Comparison of ENCODE assay signal across 13 cellular contexts in genomic region chr3:4351872-4352271, GRCh38. TPM values are rescaled to one million over a fixed set of nuclear protein-coding genes. Genes with fewer than 3 reads are reported as not detected.
DNase-seq lines count a peak whose midpoint lies in the region; ATAC-seq, FAIRE-seq and TF ChIP-seq lines count a peak whose summit lies in the region.
"Had no signal": no experiment of that assay in that cellular context is flagged by ENCODE, and none has a peak within 500 bp of the region (broad histone marks: within the 10 kb centered on the region; RNA-seq: fewer than 3 reads in every experiment).

No MANE protein-coding gene starts in this region.

- no peak for TF ChIP-seq CTCF in osteocyte (IDR thresholded peaks at IDR 0.05)

- H3K36me3 Mint-ChIP-seq in activated T-cell treated with anti-CD3 and anti-CD28 coated beads, Interleukin-2, amount 50 U/mL, for 72 hours (ENCODE audit: insufficient read depth in 2 of 2), result no peaks in the 10 kb centered on the region
- peaks cover 4% of the 10 kb centered on the region for H3K36me3 Mint-ChIP-seq in dendritic cell treated with granulocyte-macrophage colony-stimulating factor and Interleukin-4, amounts not matched to agents 40 ng/mL and 50 ng/mL, for 4 days (ENCODE audit: low read depth)
- peaks cover 6% of the 10 kb centered on the region for H3K36me3 Mint-ChIP-seq in stimulated activated effector memory CD8-positive, alpha-beta T cell treated with anti-CD3 and anti-CD28 coated beads, Interleukin-12 subunit alpha, Interleukin-12 subunit beta, amount 100 ng/mL, for 72 hours
- no peaks in the 10 kb centered on the region for H3K36me3 Mint-ChIP-seq in osteocyte (ENCODE audit: unreplicated experiment)

- no peaks in the 10 kb centered on the region for H3K9me3 ChIP-seq in SJCRH30 (replicated peaks)
- H3K9me3 ChIP-seq: spleen had no signal

- FAIRE-seq in H54 (lab: Jason Lieb, UNC), result no peak
- FAIRE-seq: endometrium, urothelium cell line had no signal

- H3K4me3 ChIP-seq in SJCRH30, result no peak overlapping the region

- H3K4me1 Mint-ChIP-seq in activated T-cell treated with anti-CD3 and anti-CD28 coated beads, Interleukin-2, amount 50 U/mL, for 72 hours (ENCODE audit: low read depth), result peaks cover 26% of the 10 kb centered on the region
- H3K4me1 Mint-ChIP-seq in dendritic cell treated with granulocyte-macrophage colony-stimulating factor and Interleukin-4, amounts not matched to agents 40 ng/mL and 50 ng/mL, for 4 days (ENCODE audit: low read depth), result peaks cover 21% of the 10 kb centered on the region
- H3K4me1 Mint-ChIP-seq in stimulated activated effector memory CD8-positive, alpha-beta T cell treated with anti-CD3 and anti-CD28 coated beads, Interleukin-12 subunit alpha, Interleukin-12 subunit beta, amount 100 ng/mL, for 72 hours, result peaks cover 23% of the 10 kb centered on the region
- H3K4me1 Mint-ChIP-seq in osteocyte (ENCODE audit: unreplicated experiment), result peaks cover 3% of the 10 kb centered on the region

- peak overlapping the region; percentile 77 for H3K27ac Mint-ChIP-seq in activated T-cell treated with anti-CD3 and anti-CD28 coated beads, Interleukin-2, amount 50 U/mL, for 72 hours
- H3K27ac Mint-ChIP-seq in dendritic cell treated with granulocyte-macrophage colony-stimulating factor and Interleukin-4, amounts not matched to agents 40 ng/mL and 50 ng/mL, for 4 days, result peak overlapping the region; percentile 40
- peak overlapping the region; percentile 93 for H3K27ac Mint-ChIP-seq in stimulated activated effector memory CD8-positive, alpha-beta T cell treated with anti-CD3 and anti-CD28 coated beads, Interleukin-12 subunit alpha, Interleukin-12 subunit beta, amount 100 ng/mL, for 72 hours
- H3K27ac Mint-ChIP-seq in osteocyte (ENCODE audit: unreplicated experiment), result no peak overlapping the region

- no peak for ATAC-seq in activated T-cell treated with anti-CD3 and anti-CD28 coated beads, Interleukin-2, amount 50 U/mL, for 72 hours (replicated peaks in 1 of 2)
- no peak for ATAC-seq in stimulated activated effector memory CD8-positive, alpha-beta T cell treated with anti-CD3 and anti-CD28 coated beads, Interleukin-12 subunit alpha, Interleukin-12 subunit beta, amount 100 ng/mL, for 72 hours

- intact Hi-C loops in dendritic cell treated with granulocyte-macrophage colony-stimulating factor and Interleukin-4, amounts not matched to agents 40 ng/mL and 50 ng/mL, for 4 days (cut with micrococcal nuclease), result loop anchor here (1.0 kb wide), 1 partner anchor 281 kb away; no protein-coding TSS in a partner anchor

- no peaks in the 10 kb centered on the region for H3K36me3 ChIP-seq in SJCRH30
- H3K36me3 ChIP-seq: spleen had no signal

- no peak for DNase-seq in activated T-cell treated with anti-CD3 and anti-CD28 coated beads, Interleukin-2, amount 50 U/mL, for 72 hours
- DNase-seq in activated T-cell treated with anti-CD3 and anti-CD28 coated beads, Interleukin-2, amount 50 U/mL, for 48 hours, result no peak
- DNase-seq in SJCRH30 (peak in 1 of 2 experiments; percentile 5), osteocyte (ENCODE audit: extremely low spot score, unreplicated experiment) (no peak), H54 (ENCODE audit: insufficient read length, low spot score) (no peak)
- DNase-seq in stimulated activated effector memory CD8-positive, alpha-beta T cell treated with anti-CD3 and anti-CD28 coated beads, Interleukin-12 subunit alpha, Interleukin-12 subunit beta, amount 100 ng/mL, for 72 hours (ENCODE audit: low spot score in 2 of 2), result no peak
- DNase-seq in stimulated activated CD4-positive, alpha-beta T cell treated with anti-CD3 and anti-CD28 coated beads, Interleukin-12 subunit alpha, Interleukin-12 subunit beta, amount 100 ng/mL, for 4 hours, result no peak
- DNase-seq: kidney glomerular epithelial cell, NCI-H1436, spleen had no signal

- peak overlapping the region; percentile 8; the same call in 1 of the 2 replicates for H3K27ac ChIP-seq in SJCRH30

- TF ChIP-seq POLR2A in H54 (IDR thresholded peaks at IDR 0.05; ENCODE audit: low read depth, low read length), result no peak

- peak overlapping the region; percentile 67 to 68 for H3K4me3 Mint-ChIP-seq in activated T-cell treated with anti-CD3 and anti-CD28 coated beads, Interleukin-2, amount 50 U/mL, for 72 hours
- no peak overlapping the region for H3K4me3 Mint-ChIP-seq in dendritic cell treated with granulocyte-macrophage colony-stimulating factor and Interleukin-4, amounts not matched to agents 40 ng/mL and 50 ng/mL, for 4 days
- H3K4me3 Mint-ChIP-seq in stimulated activated effector memory CD8-positive, alpha-beta T cell treated with anti-CD3 and anti-CD28 coated beads, Interleukin-12 subunit alpha, Interleukin-12 subunit beta, amount 100 ng/mL, for 72 hours, result peak overlapping the region; percentile 67
- H3K4me3 Mint-ChIP-seq in osteocyte (ENCODE audit: unreplicated experiment), result no peak overlapping the region

- H3K4me1 ChIP-seq in SJCRH30, result peaks cover 28% of the 10 kb centered on the region

- no peaks in the 10 kb centered on the region for H3K27me3 ChIP-seq in SJCRH30
- H3K27me3 ChIP-seq: spleen had no signal

- no peaks in the 10 kb centered on the region for H3K27me3 Mint-ChIP-seq in activated T-cell treated with anti-CD3 and anti-CD28 coated beads, Interleukin-2, amount 50 U/mL, for 72 hours (ENCODE audit: low read depth)
- no peaks in the 10 kb centered on the region for H3K27me3 Mint-ChIP-seq in dendritic cell treated with granulocyte-macrophage colony-stimulating factor and Interleukin-4, amounts not matched to agents 40 ng/mL and 50 ng/mL, for 4 days
- no peaks in the 10 kb centered on the region for H3K27me3 Mint-ChIP-seq in osteocyte (ENCODE audit: unreplicated experiment)

- no peaks in the 10 kb centered on the region for H3K9me3 Mint-ChIP-seq in activated T-cell treated with anti-CD3 and anti-CD28 coated beads, Interleukin-2, amount 50 U/mL, for 72 hours
- no peaks in the 10 kb centered on the region for H3K9me3 Mint-ChIP-seq in dendritic cell treated with granulocyte-macrophage colony-stimulating factor and Interleukin-4, amounts not matched to agents 40 ng/mL and 50 ng/mL, for 4 days
- H3K9me3 Mint-ChIP-seq in stimulated activated effector memory CD8-positive, alpha-beta T cell treated with anti-CD3 and anti-CD28 coated beads, Interleukin-12 subunit alpha, Interleukin-12 subunit beta, amount 100 ng/mL, for 72 hours, result no peaks in the 10 kb centered on the region
- H3K9me3 Mint-ChIP-seq in osteocyte (ENCODE audit: unreplicated experiment), result no peaks in the 10 kb centered on the region

RNA-seq across cellular contexts. Expression of gene SETMAR, which starts 48.7 kb away (rescaled TPM):
- total RNA-seq in activated T-cell treated with anti-CD3 and anti-CD28 coated beads, Interleukin-2, amount 50 U/mL, for 72 hours, result 10 to 100 TPM in 1 of 2 donors, 1 to 10 TPM in 1; 7.5 to 10.6 TPM
- 22.2 and 27.2 TPM in 2 replicates for total RNA-seq in SJCRH30 (2014; rRNA removed; shearing (Covaris generic))
- total RNA-seq in osteocyte, result 14.6 and 18.0 TPM in 2 replicates

Comparison
In these comparisons a context has a peak if more than half of its experiments do, and no peak if none do; other contexts are left out.
1. H3K4me3 Mint-ChIP-seq: peak in activated T-cell treated with anti-CD3 and anti-CD28 coated beads, Interleukin-2, amount 50 U/mL, for 72 hours (2 of 2) and stimulated activated effector memory CD8-positive, alpha-beta T cell treated with anti-CD3 and anti-CD28 coated beads, Interleukin-12 subunit alpha, Interleukin-12 subunit beta, amount 100 ng/mL, for 72 hours (single experiment); none in dendritic cell treated with granulocyte-macrophage colony-stimulating factor and Interleukin-4, amounts not matched to agents 40 ng/mL and 50 ng/mL, for 4 days (single experiment) and osteocyte (single experiment).